ENCODE assay signal across 11 cellular contexts in genomic region chr15:98799991-98800390, GRCh38.
DNase-seq lines count a peak whose midpoint lies in the region; ATAC-seq, FAIRE-seq and TF ChIP-seq lines count a peak whose summit lies in the region.
"Had no signal": no experiment of that assay in that cellular context is flagged by ENCODE, and none has a peak within 500 bp of the region (broad histone marks: within the 10 kb centered on the region; RNA-seq: fewer than 3 reads in every experiment).

No MANE protein-coding gene starts in this region.

- H3K36me3 Mint-ChIP-seq in naive thymus-derived CD8-positive, alpha-beta T cell, result peaks cover 0 to 4% (median 0%) of the 10 kb centered on the region in 3 donors
- H3K36me3 Mint-ChIP-seq: CD4-positive, alpha-beta memory T cell had no signal

- H3K4me3 ChIP-seq in HepG2 (replicated peaks in 1 of 3; ENCODE audit: insufficient read depth in 1 of 3, low read depth in 2 of 3, low read length in 3 of 3) (peak overlapping the region in 2 of 3 experiments; percentile 3 to 52; a peak in 1 of 6 replicates), right lobe of liver (no peak overlapping the region), ectodermal cell (ENCODE audit: insufficient read depth, low read depth, low read length) (no peak overlapping the region), vagina (peak overlapping the region in 1 of 2 donors; percentile 3)
- H3K4me3 ChIP-seq: MG63 had no signal

- TF ChIP-seq POLR2A in HepG2 (IDR thresholded peaks at IDR 0.05; ENCODE audit: insufficient read depth in 1 of 2, low read depth in 2 of 2, low read length in 2 of 2) (no peak), right lobe of liver (IDR thresholded peaks at IDR 0.05) (no peak), vagina (IDR thresholded peaks at IDR 0.05) (no peak)

- no peak for TF ChIP-seq RAD21 in HepG2 (CRISPR knock-in tag; IDR thresholded peaks at IDR 0.05)

- peak overlapping the region in 6 of 10 donors; percentile 2 to 78 (median 48) for H3K4me3 Mint-ChIP-seq in naive thymus-derived CD8-positive, alpha-beta T cell
- H3K4me3 Mint-ChIP-seq: activated T-helper 17 cell treated with anti-CD3 and anti-CD28 coated beads, Interleukin-2, amount 50 U/mL, for 72 hours; CD4-positive, alpha-beta memory T cell had no signal

- H3K9me3 ChIP-seq in HepG2 (ENCODE audit: low read length) (no peaks in the 10 kb centered on the region), right lobe of liver (no peaks in the 10 kb centered on the region), ectodermal cell (ENCODE audit: control insufficient read depth, low read length) (no peaks in the 10 kb centered on the region), vagina (no peaks in the 10 kb centered on the region)
- H3K9me3 ChIP-seq: MG63 had no signal

- ATAC-seq in HepG2 (no peak; the same call in 2 of the 3 replicates), right lobe of liver (no peak)
- no peak for ATAC-seq in naive thymus-derived CD8-positive, alpha-beta T cell
- ATAC-seq: activated T-helper 17 cell treated with anti-CD3 and anti-CD28 coated beads, Interleukin-2, amount 50 U/mL, for 72 hours had no signal

- H3K36me3 ChIP-seq in HepG2 (replicated peaks in 1 of 2; ENCODE audit: control insufficient read depth in 1 of 2, insufficient read depth in 2 of 2, low read length in 2 of 2) (peaks cover 0 to 3% of the 10 kb centered on the region in 2 experiments; a peak in 1 of 5 replicates), right lobe of liver (no peaks in the 10 kb centered on the region), ectodermal cell (ENCODE audit: control insufficient read depth, insufficient read depth, low read length) (no peaks in the 10 kb centered on the region), vagina (no peaks in the 10 kb centered on the region)
- H3K36me3 ChIP-seq: MG63 had no signal

- CTCF ChIA-PET in HepG2 (lab: Yijun Ruan, JAX; ENCODE audit: low intra/inter-chr PET ratio, low total read pairs), result no interaction called here

- H2AFZ ChIP-seq in HepG2 (ENCODE audit: low read length), result no peak overlapping the region

- H4K20me1 ChIP-seq in HepG2 (ENCODE audit: insufficient read depth, low read length), result peaks cover 74% of the 10 kb centered on the region

- in situ Hi-C loops in HepG2 (cut with HindIII; ENCODE audit: extremely low pct_ligation_motif_present, low pct_unique_long_range_greater_than_20kb), result no loop called here

- 49% methylated on average over 2 of the region's 2 CpGs for WGBS in HepG2 (ENCODE audit: low lambda C conversion rate)
- WGBS in right lobe of liver (ENCODE audit: insufficient coverage, low coverage, low lambda C conversion rate, missing lambda C conversion rate), result 17% methylated on average over 2 of the region's 2 CpGs
- WGBS in ectodermal cell, 2 experiments, result 18 to 20% methylated on average over 1 to 2 of the region's 2 CpGs

- DNase-seq in HepG2 (ENCODE audit: low spot score) (no peak), right lobe of liver (no peak), vagina (ENCODE audit: extremely low spot score in 2 of 2) (peak in 1 of 2 donors; percentile 22), mesenteric fat pad (ENCODE audit: low spot score) (no peak), OCI-M2 (lab: John Stamatoyannopoulos, UW; ENCODE audit: unreplicated experiment) (no peak), foreskin melanocyte (no peak)
- DNase-seq in naive thymus-derived CD8-positive, alpha-beta T cell, result no peak
- DNase-seq: CD4-positive, alpha-beta memory T cell had no signal

- BruUV-seq in HepG2 (replicated peaks; lab: Mats Ljungman, UMichigan), result no TSS peak

- H3K79me2 ChIP-seq in HepG2 (ENCODE audit: insufficient read depth, low read length), result peaks cover 75% of the 10 kb centered on the region

- H3K27me3 Mint-ChIP-seq in naive thymus-derived CD8-positive, alpha-beta T cell, result no peaks in the 10 kb centered on the region
- H3K27me3 Mint-ChIP-seq: activated T-helper 17 cell treated with anti-CD3 and anti-CD28 coated beads, Interleukin-2, amount 50 U/mL, for 72 hours had no signal

- intact Hi-C loops in HepG2 (cut with micrococcal nuclease; ENCODE audit: unreplicated experiment) (loop anchor here (2.0 kb wide), 1 partner anchor 15 kb away; no protein-coding TSS in a partner anchor), right lobe of liver (cut with DNase I) (no loop called here), vagina (cut with DNase I) (no loop called here)

- no peak for TF ChIP-seq EP300 in HepG2 (IDR thresholded peaks at IDR 0.05; ENCODE audit: low read depth in 2 of 2, low read length in 2 of 2)
- no peak for TF ChIP-seq EP300 in HepG2 (CRISPR knock-in tag; IDR thresholded peaks at IDR 0.05; ENCODE audit: borderline replicate concordance)

- H3K4me2 ChIP-seq in HepG2 (ENCODE audit: low read depth, low read length), result peak overlapping the region; percentile 72

- H3K4me1 Mint-ChIP-seq in naive thymus-derived CD8-positive, alpha-beta T cell, result peaks cover 33 to 66% (median 58%) of the 10 kb centered on the region in 4 donors

- H3K27me3 ChIP-seq in HepG2 (ENCODE audit: control insufficient read depth in 1 of 2, insufficient read depth in 2 of 2, low read length in 2 of 2), result no peaks in the 10 kb centered on the region
- H3K27me3 ChIP-seq in right lobe of liver, result no peaks in the 10 kb centered on the region
- peaks cover 10% of the 10 kb centered on the region for H3K27me3 ChIP-seq in ectodermal cell (ENCODE audit: control insufficient read depth, insufficient read depth, low read length, poor library complexity, severe bottlenecking)
- H3K27me3 ChIP-seq in vagina, result no peaks in the 10 kb centered on the region
- H3K27me3 ChIP-seq: MG63 had no signal

- H3K27ac Mint-ChIP-seq in naive thymus-derived CD8-positive, alpha-beta T cell, result peak overlapping the region in 2 of 10 donors; percentile 22 to 66
- H3K27ac Mint-ChIP-seq: activated T-helper 17 cell treated with anti-CD3 and anti-CD28 coated beads, Interleukin-2, amount 50 U/mL, for 72 hours had no signal

- H3K9me3 Mint-ChIP-seq in naive thymus-derived CD8-positive, alpha-beta T cell, result no peaks in the 10 kb centered on the region
- H3K9me3 Mint-ChIP-seq: activated T-helper 17 cell treated with anti-CD3 and anti-CD28 coated beads, Interleukin-2, amount 50 U/mL, for 72 hours; CD4-positive, alpha-beta memory T cell had no signal

- H3K4me1 ChIP-seq in HepG2 (ENCODE audit: insufficient read depth, low read length) (peaks cover 54% of the 10 kb centered on the region), right lobe of liver (no peaks in the 10 kb centered on the region), ectodermal cell (ENCODE audit: control insufficient read depth, insufficient read depth, low read length) (peaks cover 31% of the 10 kb centered on the region), vagina (peaks cover 54% of the 10 kb centered on the region)

- 0 out of 2 replicates have a peak overlapping the region, but pooled peaks have one; percentile 14 for H3K9ac ChIP-seq in HepG2 (ENCODE audit: insufficient read depth, low read depth, low read length)

- FAIRE-seq in HepG2 (lab: Jason Lieb, UNC), result no peak

- POLR2A ChIA-PET in HepG2 (lab: Yijun Ruan, JAX), result interaction anchor here (1.3 kb wide), 1 partner anchor 51 kb away, joined by 3 read pairs; no protein-coding TSS in a partner anchor
- POLR2A ChIA-PET in naive thymus-derived CD8-positive, alpha-beta T cell (lab: Charles Lee), result interaction anchor here (1.1 kb wide), 1 partner anchor 18 kb away, joined by 3 read pairs; no protein-coding TSS in a partner anchor

- H3K27ac ChIP-seq in HepG2 (ENCODE audit: extremely low read length, insufficient read depth, low read length) (peak overlapping the region; percentile 43), right lobe of liver (no peak overlapping the region), ectodermal cell (ENCODE audit: insufficient read depth, low read depth, low read length, poor library complexity, severe bottlenecking) (peak overlapping the region; percentile 88), vagina (peak overlapping the region; percentile 30)

- no peak for TF ChIP-seq CTCF in HepG2 (CRISPR knock-in tag; IDR thresholded peaks at IDR 0.05)
- no peak for TF ChIP-seq CTCF in right lobe of liver (IDR thresholded peaks at IDR 0.05)
- TF ChIP-seq CTCF in vagina (IDR thresholded peaks at IDR 0.05), result no peak

TF ChIP-seq in HepG2, 621 proteins besides CTCF, POLR2A, EP300 and RAD21:
- no peak for TF ChIP-seq ATF4 (CRISPR knock-in tag; IDR thresholded peaks at IDR 0.05)
- no peak for TF ChIP-seq TARDBP (CRISPR knock-in tag; IDR thresholded peaks at IDR 0.05)
- no peak for TF ChIP-seq TCF7L2 (IDR thresholded peaks at IDR 0.05; ENCODE audit: low read depth, low read length)
- TF ChIP-seq KLF13 (CRISPR knock-in tag; IDR thresholded peaks at IDR 0.05), result no peak
- no peak for TF ChIP-seq TCF12 (IDR thresholded peaks at IDR 0.05)
- no peak for TF ChIP-seq TCF12 (CRISPR knock-in tag; IDR thresholded peaks at IDR 0.05)
- TF ChIP-seq ZMYM2 (CRISPR knock-in tag; IDR thresholded peaks at IDR 0.05), result no peak
- TF ChIP-seq HNRNPL (IDR thresholded peaks at IDR 0.05; ENCODE audit: low read depth, low read length), result no peak
- no peak for TF ChIP-seq ONECUT2 (CRISPR knock-in tag; IDR thresholded peaks at IDR 0.05)
- no peak for TF ChIP-seq ZNF713 (CRISPR knock-in tag; IDR thresholded peaks at IDR 0.05)
- no peak for TF ChIP-seq AGO1 (IDR thresholded peaks at IDR 0.05; ENCODE audit: low read depth, low read length, poor library complexity, severe bottlenecking)
- TF ChIP-seq KDM2A (CRISPR knock-in tag; IDR thresholded peaks at IDR 0.05; ENCODE audit: borderline replicate concordance, low read depth), result no peak
- TF ChIP-seq TEAD2 (CRISPR knock-in tag; IDR thresholded peaks at IDR 0.05), result no peak
TF ChIP-seq in HepG2: peak in this region for 0.

Comparison
In these comparisons a context has a peak if more than half of its experiments do, and no peak if none do; other contexts are left out.
1. H3K27ac ChIP-seq: peak in HepG2 (single experiment), ectodermal cell (single experiment) and vagina (single experiment); none in right lobe of liver (0 of 3).
2. H3K4me3 ChIP-seq: peak in HepG2 (2 of 3); none in right lobe of liver (0 of 3) and ectodermal cell (single experiment).